In genomic region chr11:82731691-82732277, GRCh38 we compare ENCODE assay signal across 19 cellular contexts. TPM values are rescaled to one million over a fixed set of nuclear protein-coding genes. Genes with fewer than 3 reads are reported as not detected.
DNase-seq lines count a peak whose midpoint lies in the region; ATAC-seq and TF ChIP-seq lines count a peak whose summit lies in the region.
"Had no signal": no experiment of that assay in that cellular context is flagged by ENCODE, and none has a peak within 500 bp of the region (broad histone marks: within the 10 kb centered on the region; RNA-seq: fewer than 3 reads in every experiment).

No MANE protein-coding gene starts in this region.

- TF ChIP-seq EP300 in gastroesophageal sphincter (IDR thresholded peaks at IDR 0.05): no peak

- H3K36me3 ChIP-seq in SK-N-MC (ENCODE audit: insufficient read depth, low read length) (no peaks in the 10 kb centered on the region), gastroesophageal sphincter (no peaks in the 10 kb centered on the region)
- H3K36me3 ChIP-seq: cardiac muscle cell, HAP-1, left lung, Peyer's patch had no signal

- peaks cover 62% of the 10 kb centered on the region for H3K27me3 ChIP-seq in gastroesophageal sphincter

- DNase-seq in T-helper 1 cell (no peak), SK-N-MC (ENCODE audit: low read depth, low spot score) (no peak), glutamatergic neuron (no peak), osteocyte (ENCODE audit: extremely low spot score, unreplicated experiment) (no peak), kidney glomerular epithelial cell (lab: John Stamatoyannopoulos, UW) (no peak)
- DNase-seq in stimulated activated naive CD4-positive, alpha-beta T cell treated with Interleukin-2 at 50 U/mL for 16 hours (lab: John Stamatoyannopoulos, UW): no peak
- DNase-seq: activated CD4-positive, alpha-beta T cell treated with anti-CD3 and anti-CD28 coated beads, Interleukin-2, amount 50 U/mL, for 4 hours; activated gamma-delta T cell treated with Interleukin-2 at 50 U/mL for 16 hours; COR-L47; NCI-H1694; Peyer's patch; T-helper 9 cell had no signal

- WGBS in gastroesophageal sphincter (ENCODE audit: low coverage in 1 of 2), 2 donors: 42 to 58% methylated on average over 6 to 11 of the region's 11 CpGs

- no peak for ATAC-seq in gastroesophageal sphincter
- ATAC-seq: left lung had no signal

- H3K36me3 Mint-ChIP-seq in T-helper 1 cell treated with Interleukin-12 subunit alpha and Interleukin-12 subunit beta and Interleukin-4 antibody, amounts not matched to agents 30 μg/mL and 1 μg/mL, for 36 hours (ENCODE audit: low read depth): no peaks in the 10 kb centered on the region
- H3K36me3 Mint-ChIP-seq in glutamatergic neuron (ENCODE audit: unreplicated experiment) (no peaks in the 10 kb centered on the region), osteocyte (ENCODE audit: unreplicated experiment) (no peaks in the 10 kb centered on the region)

- no peaks in the 10 kb centered on the region for H3K9me3 ChIP-seq in SK-N-MC (ENCODE audit: low read depth, low read length)
- H3K9me3 ChIP-seq in gastroesophageal sphincter: no peaks in the 10 kb centered on the region
- H3K9me3 ChIP-seq: HAP-1, left lung, Peyer's patch had no signal

- H3K4me3 Mint-ChIP-seq in T-helper 1 cell treated with Interleukin-12 subunit alpha and Interleukin-12 subunit beta and Interleukin-4 antibody, amounts not matched to agents 30 μg/mL and 1 μg/mL, for 36 hours: peak overlapping the region; percentile 13
- H3K4me3 Mint-ChIP-seq in glutamatergic neuron (ENCODE audit: unreplicated experiment) (peak overlapping the region; percentile 5), osteocyte (ENCODE audit: unreplicated experiment) (peak overlapping the region; percentile 4)
- H3K4me3 Mint-ChIP-seq: stimulated activated naive CD8-positive, alpha-beta T cell treated with anti-CD3 and anti-CD28 coated beads, Interleukin-15, Interleukin-2, amounts not matched to agents 100 ng/mL and 50 ng/mL, for 24 hours had no signal

- H3K27me3 Mint-ChIP-seq in T-helper 1 cell treated with Interleukin-12 subunit alpha and Interleukin-12 subunit beta and Interleukin-4 antibody, amounts not matched to agents 30 μg/mL and 1 μg/mL, for 36 hours (ENCODE audit: low read depth): peaks cover 78% of the 10 kb centered on the region
- H3K27me3 Mint-ChIP-seq in glutamatergic neuron (ENCODE audit: unreplicated experiment): peaks cover 12% of the 10 kb centered on the region
- H3K27me3 Mint-ChIP-seq in osteocyte (ENCODE audit: unreplicated experiment): peaks cover 56% of the 10 kb centered on the region

- no peaks in the 10 kb centered on the region for H3K9me3 Mint-ChIP-seq in T-helper 1 cell treated with Interleukin-12 subunit alpha and Interleukin-12 subunit beta and Interleukin-4 antibody, amounts not matched to agents 30 μg/mL and 1 μg/mL, for 36 hours
- peaks cover 2% of the 10 kb centered on the region for H3K9me3 Mint-ChIP-seq in glutamatergic neuron (ENCODE audit: unreplicated experiment)
- no peaks in the 10 kb centered on the region for H3K9me3 Mint-ChIP-seq in osteocyte (ENCODE audit: unreplicated experiment)
- H3K9me3 Mint-ChIP-seq: stimulated activated naive CD8-positive, alpha-beta T cell treated with anti-CD3 and anti-CD28 coated beads, Interleukin-15, Interleukin-2, amounts not matched to agents 100 ng/mL and 50 ng/mL, for 24 hours had no signal

- peak overlapping the region; percentile 79 for H3K9ac ChIP-seq in SK-N-MC (ENCODE audit: insufficient read length)

- no peak overlapping the region for H3K27ac ChIP-seq in SK-N-MC
- peak overlapping the region in 1 of 4 donors; percentile 24 for H3K27ac ChIP-seq in gastroesophageal sphincter
- H3K27ac ChIP-seq: cardiac muscle cell, left lung, Peyer's patch had no signal

- TF ChIP-seq CTCF in glutamatergic neuron (IDR thresholded peaks at IDR 0.05; ENCODE audit: partially characterized antibody, unreplicated experiment) (no peak), osteocyte (IDR thresholded peaks at IDR 0.05) (no peak), gastroesophageal sphincter (IDR thresholded peaks at IDR 0.05) (no peak)

- peaks cover 3% of the 10 kb centered on the region for H3K4me1 Mint-ChIP-seq in T-helper 1 cell treated with Interleukin-12 subunit alpha and Interleukin-12 subunit beta and Interleukin-4 antibody, amounts not matched to agents 30 μg/mL and 1 μg/mL, for 36 hours (ENCODE audit: low read depth)
- H3K4me1 Mint-ChIP-seq in glutamatergic neuron (ENCODE audit: low read depth, unreplicated experiment) (no peaks in the 10 kb centered on the region), osteocyte (ENCODE audit: unreplicated experiment) (peaks cover 4% of the 10 kb centered on the region)

- no peak overlapping the region for H3K27ac Mint-ChIP-seq in T-helper 1 cell treated with Interleukin-12 subunit alpha and Interleukin-12 subunit beta and Interleukin-4 antibody, amounts not matched to agents 30 μg/mL and 1 μg/mL, for 36 hours
- H3K27ac Mint-ChIP-seq in glutamatergic neuron (ENCODE audit: unreplicated experiment): no peak overlapping the region
- no peak overlapping the region for H3K27ac Mint-ChIP-seq in osteocyte (ENCODE audit: unreplicated experiment)
- H3K27ac Mint-ChIP-seq: stimulated activated naive CD8-positive, alpha-beta T cell treated with anti-CD3 and anti-CD28 coated beads, Interleukin-15, Interleukin-2, amounts not matched to agents 100 ng/mL and 50 ng/mL, for 24 hours had no signal

- H3K4me1 ChIP-seq in gastroesophageal sphincter: peaks cover 0 to 19% (median 0%) of the 10 kb centered on the region in 3 donors
- H3K4me1 ChIP-seq: HAP-1 had no signal

- H3K4me3 ChIP-seq in SK-N-MC (peak overlapping the region; percentile 84), gastroesophageal sphincter (peak overlapping the region in 1 of 2 donors; percentile 63)
- H3K4me3 ChIP-seq: HAP-1, left lung had no signal

- no peak for TF ChIP-seq POLR2A in gastroesophageal sphincter (IDR thresholded peaks at IDR 0.05)

RNA-seq across cellular contexts. Expression of gene FAM181B, which starts 1.9 kb away (rescaled TPM):
- 0.47 TPM for total RNA-seq in glutamatergic neuron (ENCODE audit: unreplicated experiment)
- total RNA-seq in osteocyte: 0.26 and 0.35 TPM in 2 replicates
- 1 to 10 TPM in 3 of 4 donors, under 1 TPM in 1; 0.81 to 1.9 (median 1.4) TPM for total RNA-seq in gastroesophageal sphincter
- total RNA-seq: left lung, myocyte had no signal
